Comparison of ENCODE assay signal across 1 cellular context in the genomic region with DNA sequence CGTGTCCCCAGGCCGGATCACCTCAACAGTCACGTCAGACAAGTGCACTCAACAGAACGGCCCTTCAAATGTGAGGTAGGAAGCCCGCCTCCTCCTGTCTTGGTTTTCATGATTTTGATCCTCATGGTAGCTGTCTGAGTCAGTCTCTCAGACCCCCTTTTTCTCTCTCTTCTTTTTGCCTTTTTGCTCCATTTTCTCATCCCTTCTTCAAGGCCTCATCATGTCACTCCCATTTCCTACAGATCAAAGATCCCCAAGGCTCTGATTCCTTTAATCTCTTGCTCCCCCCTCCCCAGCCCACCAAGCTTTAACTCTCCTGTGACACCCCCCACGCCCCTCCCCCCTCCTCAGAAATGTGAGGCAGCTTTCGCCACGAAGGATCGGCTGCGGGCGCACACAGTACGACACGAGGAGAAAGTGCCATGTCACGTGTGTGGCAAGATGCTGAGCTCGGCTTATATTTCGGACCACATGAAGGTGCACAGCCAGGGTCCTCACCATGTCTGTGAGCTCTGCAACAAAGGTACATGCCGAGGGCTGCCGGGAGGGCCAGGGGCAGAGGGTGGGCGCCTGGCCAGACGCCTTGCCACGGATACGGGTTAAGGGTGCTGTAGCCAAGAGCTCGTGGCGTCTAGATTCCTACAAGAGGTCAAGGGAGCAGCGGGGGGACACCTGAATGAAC.
TF ChIP-seq lines count a peak whose summit lies in the region.

No MANE protein-coding gene starts in this region.

TF ChIP-seq in H1, 55 proteins besides CTCF, POLR2A, EP300 and RAD21:
- TF ChIP-seq SIX5 (IDR thresholded peaks at IDR 0.05; ENCODE audit: low read depth, low read length) = no peak
- TF ChIP-seq HDAC6 (IDR thresholded peaks at IDR 0.05; ENCODE audit: low read depth, low read length) = no peak
- 0 out of 2 replicates have a peak, but pooled peaks have one; percentile 7 for TF ChIP-seq POLR2AphosphoS5 (IDR thresholded peaks at IDR 0.05; ENCODE audit: low read depth, low read length)
- TF ChIP-seq, protein P1, sequence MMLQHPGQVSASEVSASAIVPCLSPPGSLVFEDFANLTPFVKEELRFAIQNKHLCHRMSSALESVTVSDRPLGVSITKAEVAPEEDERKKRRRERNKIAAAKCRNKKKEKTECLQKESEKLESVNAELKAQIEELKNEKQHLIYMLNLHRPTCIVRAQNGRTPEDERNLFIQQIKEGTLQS (IDR thresholded peaks at IDR 0.05; ENCODE audit: insufficient read depth, low read depth, low read length) = no peak
- no peak for TF ChIP-seq TAF1 (IDR thresholded peaks at IDR 0.05; ENCODE audit: low read depth, low read length)
- TF ChIP-seq EGR1 (IDR thresholded peaks at IDR 0.05; ENCODE audit: borderline replicate concordance, low read depth, low read length) = no peak
- TF ChIP-seq CTBP2 (IDR thresholded peaks at IDR 0.05; ENCODE audit: borderline replicate concordance, insufficient read depth, insufficient read length, low read length) = no peak
- no peak for TF ChIP-seq KDM1A (IDR thresholded peaks at IDR 0.05; ENCODE audit: borderline replicate concordance, low read length)
- TF ChIP-seq, protein P2, sequence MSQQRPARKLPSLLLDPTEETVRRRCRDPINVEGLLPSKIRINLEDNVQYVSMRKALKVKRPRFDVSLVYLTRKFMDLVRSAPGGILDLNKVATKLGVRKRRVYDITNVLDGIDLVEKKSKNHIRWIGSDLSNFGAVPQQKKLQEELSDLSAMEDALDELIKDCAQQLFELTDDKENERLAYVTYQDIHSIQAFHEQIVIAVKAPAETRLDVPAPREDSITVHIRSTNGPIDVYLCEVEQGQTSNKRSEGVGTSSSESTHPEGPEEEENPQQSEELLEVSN (IDR thresholded peaks at IDR 0.05) = no peak
- no peak for TF ChIP-seq CREB1 (IDR thresholded peaks at IDR 0.05)
- peak; percentile 11; the same call in 1 of the 2 replicates for TF ChIP-seq MAFK (IDR thresholded peaks at IDR 0.05; ENCODE audit: low read depth, low read length)
- TF ChIP-seq, protein P3, sequence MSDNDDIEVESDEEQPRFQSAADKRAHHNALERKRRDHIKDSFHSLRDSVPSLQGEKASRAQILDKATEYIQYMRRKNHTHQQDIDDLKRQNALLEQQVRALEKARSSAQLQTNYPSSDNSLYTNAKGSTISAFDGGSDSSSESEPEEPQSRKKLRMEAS (IDR thresholded peaks at IDR 0.05) = no peak
- TF ChIP-seq TEAD4 (IDR thresholded peaks at IDR 0.05; ENCODE audit: low read depth, low read length) = no peak
- no peak for TF ChIP-seq BCL11A (IDR thresholded peaks at IDR 0.05; ENCODE audit: low read depth in 2 of 2, low read length in 2 of 2)
TF ChIP-seq in H1: peak in this region for 2.
